Comparison of ENCODE assay signal across 20 cellular contexts in genomic region chr11:58506935-58507334, GRCh38. TPM values are rescaled to one million over a fixed set of nuclear protein-coding genes. Genes with fewer than 3 reads are reported as not detected.
DNase-seq lines count a peak whose midpoint lies in the region; ATAC-seq, FAIRE-seq and TF ChIP-seq lines count a peak whose summit lies in the region.
"Had no signal": no experiment of that assay in that cellular context is flagged by ENCODE, and none has a peak within 500 bp of the region (broad histone marks: within the 10 kb centered on the region; RNA-seq: fewer than 3 reads in every experiment).

No MANE protein-coding gene starts in this region.

- DNase-seq in GM12878 (ENCODE audit: low read depth, low spot score), result peak; percentile 31
- no peak for DNase-seq in DMS 273 treated with DMSO at 0.1 percent for 48 hours (lab: John Stamatoyannopoulos, UW)
- DNase-seq: activated CD4-positive, CD25-positive, alpha-beta regulatory T cell treated with anti-CD3 and anti-CD28 coated beads, Interleukin-2, amount 50 U/mL, for 72 hours; activated CD8-positive, alpha-beta memory T cell treated with anti-CD3 and anti-CD28 coated beads, Interleukin-2, amount 50 U/mL, for 48 hours; activated naive CD4-positive, alpha-beta T cell treated with anti-CD3 and anti-CD28 coated beads, Interleukin-2, amount 50 U/mL, for 16 hours; H7; NCI-H82; stimulated activated naive CD4-positive, alpha-beta T cell treated with Interleukin-2 at 50 U/mL for 16 hours had no signal

- no TSS peak for BruUV-seq in GM12878 (replicated peaks; lab: Mats Ljungman, UMichigan)

- no peak for TF ChIP-seq RAD21 in GM12878 (IDR thresholded peaks at IDR 0.05; ENCODE audit: insufficient read depth, low read depth, low read length)

- POLR2A ChIA-PET in GM12878 (lab: Charles Lee), result interaction anchor here (0.5 to 1.9 kb wide), 2 partner anchors 12 to 732 kb away, joined by 3 to 8 read pairs; no protein-coding TSS in a partner anchor

- in situ Hi-C loops in GM12878 (cut with MboI), result loop anchor here (25.0 kb wide), 2 partner anchors 695 to 1170 kb away; partner anchors contain the start of genes P2RX3 and SSRP1

- H4K20me1 ChIP-seq in GM12878 (ENCODE audit: control insufficient read depth, insufficient read depth), result no peaks in the 10 kb centered on the region

- peak overlapping the region; percentile 65; the same call in 1 of the 2 replicates for H3K4me2 ChIP-seq in GM12878 (ENCODE audit: control insufficient read depth, insufficient read depth)

- ATAC-seq in GM18519 (IDR thresholded peaks at IDR 0.05; ENCODE audit: low FRiP score, unreplicated experiment) (peak; percentile 46), GM21447 (IDR thresholded peaks at IDR 0.05; ENCODE audit: unreplicated experiment) (peak; percentile 49), HG03432 (IDR thresholded peaks at IDR 0.05; ENCODE audit: unreplicated experiment) (peak; percentile 53), GM12878 (peak; percentile 71), GM18909 (IDR thresholded peaks at IDR 0.05; ENCODE audit: poor library complexity, unreplicated experiment) (no peak), GM18907 (IDR thresholded peaks at IDR 0.05; ENCODE audit: unreplicated experiment) (no peak)
- ATAC-seq: left lobe of liver, Right ventricle myocardium inferior had no signal

- no peaks in the 10 kb centered on the region for H3K79me2 ChIP-seq in GM12878 (ENCODE audit: control insufficient read depth, insufficient read depth, low read length)
- H3K79me2 ChIP-seq: parathyroid adenoma had no signal

- H3K4me1 ChIP-seq in GM12878 (ENCODE audit: control insufficient read depth, insufficient read depth, low read length), result peaks cover 6% of the 10 kb centered on the region; the same call in 1 of the 2 replicates
- H3K4me1 ChIP-seq: parathyroid adenoma had no signal

- RAD21 ChIA-PET in GM12878 (lab: Charles Lee; ENCODE audit: unreplicated experiment), result interaction anchor here (2.1 to 4.2 kb wide), 2 partner anchors 13 to 17 kb away, joined by 14 to 41 read pairs; no protein-coding TSS in a partner anchor

- H3K9ac ChIP-seq in GM12878 (ENCODE audit: control insufficient read depth, insufficient read depth, low read length), result no peak overlapping the region
- H3K9ac ChIP-seq: parathyroid adenoma had no signal

- no peak overlapping the region for H3K4me3 ChIP-seq in GM12878
- H3K4me3 ChIP-seq: skin epidermis had no signal

- H3K9me3 ChIP-seq in GM12878 (replicated peaks; ENCODE audit: control insufficient read depth, insufficient read depth, low read length), result no peaks in the 10 kb centered on the region

- peak; percentile 76 for FAIRE-seq in GM12878 (lab: Jason Lieb, UNC)
- FAIRE-seq: urothelium cell line had no signal

- intact Hi-C loops in GM12878 (cut with micrococcal nuclease; ENCODE audit: unreplicated experiment), result loop anchor here (2.0 to 10.0 kb wide), 2 partner anchors 18 to 1162 kb away; no protein-coding TSS in a partner anchor

- no peaks in the 10 kb centered on the region for H3K36me3 ChIP-seq in GM12878 (ENCODE audit: control insufficient read depth in 2 of 2, insufficient read depth in 2 of 2, low read length in 1 of 2)

- no peaks in the 10 kb centered on the region for H3K27me3 ChIP-seq in GM12878 (replicated peaks in 1 of 2; ENCODE audit: control insufficient read depth in 2 of 2, insufficient read depth in 2 of 2, low read length in 1 of 2)

- CTCF ChIA-PET in GM12878 (lab: Yijun Ruan, JAX), result interaction anchor here (1.8 to 11.7 kb wide), 3 partner anchors 12 to 17 kb away, joined by 5 to 88 read pairs (median 35); no protein-coding TSS in a partner anchor

- no peak overlapping the region for H3K27ac ChIP-seq in GM12878 (ENCODE audit: control insufficient read depth, insufficient read depth)
- H3K27ac ChIP-seq: parathyroid adenoma, skin epidermis had no signal

- TF ChIP-seq CTCF in GM12878 (IDR thresholded peaks at IDR 0.05 in 2 of 3, conservative IDR thresholded peaks at IDR 0.05 in 1 of 3; ENCODE audit: control insufficient read depth in 2 of 3, extremely low read depth in 1 of 3, insufficient read depth in 1 of 3, low read depth in 3 of 3, low read length in 3 of 3), result no peak

- WGBS in GM12878 (ENCODE audit: insufficient coverage, insufficient replicate concordance, low lambda C conversion rate, missing lambda C conversion rate), result 41% methylated on average over 5 of the region's 5 CpGs

- no peak overlapping the region for H2AFZ ChIP-seq in GM12878 (ENCODE audit: control insufficient read depth, low read depth, low read length)
- H2AFZ ChIP-seq: parathyroid adenoma had no signal

- TF ChIP-seq EP300 in GM12878 (IDR thresholded peaks at IDR 0.05; ENCODE audit: borderline replicate concordance in 1 of 2, control insufficient read depth in 1 of 2, low read depth in 2 of 2, low read length in 2 of 2), result peak; percentile 44 to 79; a peak in 3 of 4 replicates

- SMC1A ChIA-PET in GM12878 (lab: Charles Lee; ENCODE audit: uncharacterized antibody, unreplicated experiment), result interaction anchor here (1.5 to 8.8 kb wide), 4 partner anchors 11 to 70 kb away, joined by 4 to 98 read pairs (median 52); no protein-coding TSS in a partner anchor

- no peak for TF ChIP-seq POLR2A in GM12878 (IDR thresholded peaks at IDR 0.05; ENCODE audit: low read depth, low read length)

TF ChIP-seq in GM12878, 131 proteins besides CTCF, POLR2A, EP300 and RAD21 (continues in another document):
- TF ChIP-seq FOXM1 (IDR thresholded peaks at IDR 0.05; ENCODE audit: low read depth, low read length) (0 out of 2 replicates have a peak, but pooled peaks have one; percentile 21), CBX5 (IDR thresholded peaks at IDR 0.05; ENCODE audit: low read depth) (no peak), BCL11A (IDR thresholded peaks at IDR 0.05; ENCODE audit: low read depth, low read length) (peak; percentile 59; the same call in 1 of the 2 replicates), PML (IDR thresholded peaks at IDR 0.05; ENCODE audit: low read length) (no peak), BMI1 (IDR thresholded peaks at IDR 0.05; ENCODE audit: borderline replicate concordance) (peak; percentile 43; the same call in 1 of the 2 replicates), TCF7 (IDR thresholded peaks at IDR 0.05; ENCODE audit: borderline replicate concordance) (no peak), PBX3 (IDR thresholded peaks at IDR 0.05; ENCODE audit: insufficient replicate concordance, low read depth, low read length) (no peak), TCF3 (IDR thresholded peaks at IDR 0.05; ENCODE audit: borderline replicate concordance, insufficient read depth, low read depth, low read length) (no peak), IKZF1 (conservative IDR thresholded peaks at IDR 0.05) (peak; percentile 89), MTA2 (IDR thresholded peaks at IDR 0.05; ENCODE audit: low read depth) (peak; percentile 94), SPI1 (IDR thresholded peaks at IDR 0.05; ENCODE audit: borderline replicate concordance, insufficient read depth, low read depth, low read length) (peak; percentile 68; the same call in 1 of the 2 replicates), ZNF217 (IDR thresholded peaks at IDR 0.05) (peak; percentile 54; the same call in 1 of the 2 replicates), KAT2A (conservative IDR thresholded peaks at IDR 0.05; ENCODE audit: control insufficient read depth, low read depth, low read length) (no peak), ZNF274 (IDR thresholded peaks at IDR 0.05; ENCODE audit: insufficient read depth, insufficient read length) (no peak), YY1 (IDR thresholded peaks at IDR 0.05; ENCODE audit: low read depth, low read length) (no peak)
- TF ChIP-seq, protein P1, sequence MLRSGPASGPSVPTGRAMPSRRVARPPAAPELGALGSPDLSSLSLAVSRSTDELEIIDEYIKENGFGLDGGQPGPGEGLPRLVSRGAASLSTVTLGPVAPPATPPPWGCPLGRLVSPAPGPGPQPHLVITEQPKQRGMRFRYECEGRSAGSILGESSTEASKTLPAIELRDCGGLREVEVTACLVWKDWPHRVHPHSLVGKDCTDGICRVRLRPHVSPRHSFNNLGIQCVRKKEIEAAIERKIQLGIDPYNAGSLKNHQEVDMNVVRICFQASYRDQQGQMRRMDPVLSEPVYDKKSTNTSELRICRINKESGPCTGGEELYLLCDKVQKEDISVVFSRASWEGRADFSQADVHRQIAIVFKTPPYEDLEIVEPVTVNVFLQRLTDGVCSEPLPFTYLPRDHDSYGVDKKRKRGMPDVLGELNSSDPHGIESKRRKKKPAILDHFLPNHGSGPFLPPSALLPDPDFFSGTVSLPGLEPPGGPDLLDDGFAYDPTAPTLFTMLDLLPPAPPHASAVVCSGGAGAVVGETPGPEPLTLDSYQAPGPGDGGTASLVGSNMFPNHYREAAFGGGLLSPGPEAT (IDR thresholded peaks at IDR 0.05; ENCODE audit: low read depth), result peak; percentile 83

RNA-seq across cellular contexts. Expression of gene OR5B21, which starts 1.0 kb away (rescaled TPM):
- total RNA-seq in GM12878 (2013; cell fraction: nucleolus; rRNA removed), result 4.4 and 6.8 TPM in 2 replicates
- 0.11 TPM in 1 of 2 replicates, not detected in the other for total RNA-seq in GM12878 (2014; rRNA removed)
- 0.22 and 0.41 TPM in 2 replicates for total RNA-seq in GM12878 (2014; rRNA removed; fragmentation: Illumina TruSeq; extraction: Trizol)
- not detected in 2 replicates for total RNA-seq in GM12878 (2021)
- not detected for polyA plus RNA-seq in GM12878 (2011; ENCODE audit: low read depth)
- 0.40 and 0.41 TPM in 2 replicates for polyA plus RNA-seq in GM12878 (2011; rRNA removed)
- polyA plus RNA-seq in GM12878 (2011; cell fraction: cytosol; rRNA removed), result 0.13 TPM in 1 of 2 replicates, not detected in the other
- polyA plus RNA-seq in GM12878 (2011; cell fraction: nucleus; rRNA removed), result 1.6 and 2.6 TPM in 2 replicates
- polyA plus RNA-seq in GM12878 (2012), result not detected in 2 replicates
- 0.22 TPM in 1 of 2 replicates, not detected in the other for polyA plus RNA-seq in GM12878 (2014; fragmentation: Illumina TruSeq; extraction: Trizol)
- polyA plus RNA-seq in GM12878 (2014; fragmentation: Nextera tagmentation; extraction: Ambion mirVana), result not detected
- polyA plus RNA-seq in GM12878 (2014; rRNA removed), result not detected in 2 replicates
- not detected for polyA plus RNA-seq in GM12878 (2016; fragmentation: Nextera tagmentation; extraction: Ambion mirVana)
- 7.3 and 10.6 TPM in 2 replicates for polyA minus RNA-seq in GM12878 (2011; rRNA and poly(A)+ RNA removed)
- not detected in 2 replicates for polyA minus RNA-seq in GM12878 (2011; cell fraction: cytosol; rRNA and poly(A)+ RNA removed)
- polyA minus RNA-seq in GM12878 (2011; cell fraction: nucleus; rRNA and poly(A)+ RNA removed), result 6.8 and 12.3 TPM in 2 replicates
- total RNA-seq: H7, HT1080, left lobe of liver, Right ventricle myocardium inferior had no signal
- polyA plus RNA-seq: BJ had no signal

Comparison
In these comparisons a context has a peak if more than half of its experiments do, and no peak if none do; other contexts are left out.
1. ATAC-seq: peak in GM18519 (single experiment), GM21447 (single experiment), HG03432 (single experiment) and GM12878 (single experiment); none in GM18909 (single experiment) and GM18907 (single experiment).